1 cellular context compared by ENCODE assay signal in the genomic region with DNA sequence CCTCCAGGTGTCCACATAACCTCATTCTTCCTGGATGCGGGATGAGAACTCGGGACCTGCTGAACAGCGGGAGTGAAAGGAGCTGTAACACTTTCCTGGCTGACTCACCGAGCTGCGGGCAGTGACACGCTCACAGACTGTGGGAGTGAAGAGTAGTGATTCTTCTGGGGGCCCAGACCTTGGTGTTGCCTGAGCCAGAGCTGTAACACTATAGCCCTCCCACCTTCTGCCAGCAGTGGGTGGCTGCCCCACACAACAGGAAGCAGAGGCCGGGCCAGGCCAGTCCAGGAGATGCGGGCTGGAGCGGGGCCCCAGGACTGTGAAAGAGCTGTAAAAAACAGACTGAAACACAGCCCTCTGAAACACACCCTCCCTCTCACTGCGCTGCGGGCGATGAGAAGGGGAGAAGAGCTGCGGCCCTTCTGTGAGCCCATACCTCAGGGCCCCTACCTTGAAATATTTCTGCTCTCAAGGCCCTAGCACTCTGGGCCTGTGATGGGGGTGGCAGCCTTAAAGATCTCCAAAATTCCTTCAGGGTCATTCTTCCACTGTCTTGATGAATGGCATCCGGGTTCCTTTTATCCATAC.
A peak's percentile ranks its signal among the peaks of the same experiment; 100 is the strongest.
TF ChIP-seq lines count a peak whose summit lies in the region.

No MANE protein-coding gene starts in this region.

TF ChIP-seq in GM23338, 12 proteins besides CTCF, POLR2A, EP300 and RAD21 (continued from another document):
- TF ChIP-seq ZNF462 (CRISPR knock-in tag; IDR thresholded peaks at IDR 0.05) (peak; percentile 86), EZH2 (IDR thresholded peaks at IDR 0.05; ENCODE audit: low read depth, unreplicated experiment) (no peak), NANOG (IDR thresholded peaks at IDR 0.05; ENCODE audit: borderline replicate concordance) (peak; percentile 89), STAT1 (IDR thresholded peaks at IDR 0.05; ENCODE audit: unreplicated experiment) (no peak), ZNF114 (CRISPR knock-in tag; IDR thresholded peaks at IDR 0.05) (peak; percentile 45; the same call in 1 of the 2 replicates), REST (IDR thresholded peaks at IDR 0.05; ENCODE audit: unreplicated experiment) (no peak), CREB1 (CRISPR knock-in tag; IDR thresholded peaks at IDR 0.05; ENCODE audit: low read depth) (0 out of 2 replicates have a peak, but pooled peaks have one; percentile 5), JUNB (IDR thresholded peaks at IDR 0.05; ENCODE audit: unreplicated experiment) (no peak), EZH2phosphoT487 (IDR thresholded peaks at IDR 0.05; ENCODE audit: unreplicated experiment) (no peak), POLR2AphosphoS5 (IDR thresholded peaks at IDR 0.05; ENCODE audit: low read depth) (peak; percentile 61)
- TF ChIP-seq, protein P1, sequence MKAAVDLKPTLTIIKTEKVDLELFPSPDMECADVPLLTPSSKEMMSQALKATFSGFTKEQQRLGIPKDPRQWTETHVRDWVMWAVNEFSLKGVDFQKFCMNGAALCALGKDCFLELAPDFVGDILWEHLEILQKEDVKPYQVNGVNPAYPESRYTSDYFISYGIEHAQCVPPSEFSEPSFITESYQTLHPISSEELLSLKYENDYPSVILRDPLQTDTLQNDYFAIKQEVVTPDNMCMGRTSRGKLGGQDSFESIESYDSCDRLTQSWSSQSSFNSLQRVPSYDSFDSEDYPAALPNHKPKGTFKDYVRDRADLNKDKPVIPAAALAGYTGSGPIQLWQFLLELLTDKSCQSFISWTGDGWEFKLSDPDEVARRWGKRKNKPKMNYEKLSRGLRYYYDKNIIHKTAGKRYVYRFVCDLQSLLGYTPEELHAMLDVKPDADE (IDR thresholded peaks at IDR 0.05) = peak; percentile 22
